17 cellular contexts compared by ENCODE assay signal in genomic region chr20:44087051-44087856, GRCh38.
"Had no signal": no experiment of that assay in that cellular context is flagged by ENCODE, and none has a peak within 500 bp of the region (broad histone marks: within the 10 kb centered on the region; RNA-seq: fewer than 3 reads in every experiment).

No MANE protein-coding gene starts in this region.

- H3K4me3 ChIP-seq: breast epithelium, esophagus squamous epithelium, lower lobe of right lung, suprapubic skin had no signal

- H3K27me3 ChIP-seq: breast epithelium, esophagus squamous epithelium had no signal

- H3K27ac Mint-ChIP-seq: activated CD4-positive, alpha-beta memory T cell treated with anti-CD3 and anti-CD28 coated beads for 36 hours; naive thymus-derived CD8-positive, alpha-beta T cell; progenitor cell of endocrine pancreas had no signal

- H3K36me3 Mint-ChIP-seq: activated CD4-positive, alpha-beta memory T cell treated with anti-CD3 and anti-CD28 coated beads for 36 hours; naive thymus-derived CD8-positive, alpha-beta T cell had no signal

- H3K9me3 Mint-ChIP-seq: activated CD4-positive, alpha-beta memory T cell treated with anti-CD3 and anti-CD28 coated beads for 36 hours; naive thymus-derived CD8-positive, alpha-beta T cell had no signal

- H3K4me1 ChIP-seq: breast epithelium, lower lobe of right lung had no signal

- ATAC-seq: lower lobe of right lung; naive thymus-derived CD8-positive, alpha-beta T cell; stimulated activated naive CD8-positive, alpha-beta T cell treated with anti-CD3 and anti-CD28 coated beads, Interleukin-15, Interleukin-2, amounts not matched to agents 100 U/mL and 50 U/mL, for 24 hours had no signal

- H3K4me3 Mint-ChIP-seq: activated CD4-positive, alpha-beta memory T cell treated with anti-CD3 and anti-CD28 coated beads for 36 hours; naive thymus-derived CD8-positive, alpha-beta T cell had no signal

- H3K27ac ChIP-seq: lower lobe of right lung, suprapubic skin had no signal

- DNase-seq: activated CD4-positive, alpha-beta memory T cell treated with anti-CD3 and anti-CD28 coated beads for 36 hours; activated CD4-positive, alpha-beta T cell treated with anti-CD3 and anti-CD28 coated beads for 1 hour; activated gamma-delta T cell treated with Interleukin-2 at 50 U/mL for 16 hours; activated T-cell treated with anti-CD3 and anti-CD28 coated beads, Interleukin-2, amount 50 U/mL, for 48 hours; aorta; dermis blood vessel endothelial cell; esophagus squamous epithelium; foreskin melanocyte; lower lobe of right lung; naive thymus-derived CD8-positive, alpha-beta T cell; stimulated activated CD4-positive, alpha-beta T cell treated with anti-CD3 and anti-CD28 coated beads, Interleukin-12 subunit alpha, Interleukin-12 subunit beta, amount 100 ng/mL, for 4 hours; stimulated activated CD4-positive, alpha-beta T cell treated with anti-CD3 and anti-CD28 coated beads, Interleukin-4, amount 100 ng/mL, for 1 hour; stimulated activated CD8-positive, alpha-beta memory T cell treated with anti-CD3 and anti-CD28 coated beads, Interleukin-4, amount 100 ng/mL, for 48 hours; stimulated activated naive CD8-positive, alpha-beta T cell treated with anti-CD3 and anti-CD28 coated beads, Interleukin-15, Interleukin-2, amounts not matched to agents 100 U/mL and 50 U/mL, for 24 hours had no signal

- H3K36me3 ChIP-seq: breast epithelium, esophagus squamous epithelium, lower lobe of right lung, suprapubic skin had no signal

- H3K27me3 Mint-ChIP-seq: activated CD4-positive, alpha-beta memory T cell treated with anti-CD3 and anti-CD28 coated beads for 36 hours; progenitor cell of endocrine pancreas had no signal

- H3K4me1 Mint-ChIP-seq: naive thymus-derived CD8-positive, alpha-beta T cell had no signal

- H3K9me3 ChIP-seq: breast epithelium, esophagus squamous epithelium, lower lobe of right lung, suprapubic skin had no signal
